ENCODE assay signal across 9 cellular contexts in the genomic region with DNA sequence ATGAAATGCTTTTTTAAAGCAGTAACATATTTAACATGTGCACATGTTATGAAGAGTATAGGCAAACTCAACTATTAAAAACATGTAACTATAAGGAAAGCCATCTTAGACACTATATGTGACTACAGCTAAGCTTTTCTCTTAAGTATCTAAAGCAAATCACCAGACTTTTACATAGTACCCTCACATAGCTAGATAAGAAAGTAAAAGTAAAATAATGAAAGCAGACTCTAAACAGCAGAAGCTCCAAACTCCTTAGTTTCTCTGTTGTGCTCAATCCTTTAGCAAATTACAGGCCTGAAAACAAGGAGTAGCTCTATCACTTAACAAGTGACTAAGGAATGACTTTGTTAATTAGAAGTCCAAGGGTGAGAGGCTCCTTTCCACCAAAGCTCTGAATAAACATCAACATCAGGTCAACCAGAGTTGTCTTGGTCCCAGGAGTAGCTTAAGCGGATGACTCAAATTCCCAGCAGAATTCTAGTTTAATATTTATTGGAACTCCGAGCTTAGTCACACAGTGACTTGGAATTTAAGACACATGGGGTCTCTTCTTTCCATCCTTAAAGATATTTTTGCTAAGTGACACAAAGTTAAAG. TPM values are rescaled to one million over a fixed set of nuclear protein-coding genes. Genes with fewer than 3 reads are reported as not detected.
DNase-seq lines count a peak whose midpoint lies in the region; ATAC-seq, FAIRE-seq and TF ChIP-seq lines count a peak whose summit lies in the region.
"Had no signal": no experiment of that assay in that cellular context is flagged by ENCODE, and none has a peak within 500 bp of the region (broad histone marks: within the 10 kb centered on the region; RNA-seq: fewer than 3 reads in every experiment).

No MANE protein-coding gene starts in this region.

- no peak for DNase-seq in activated T-cell treated with anti-CD3 and anti-CD28 coated beads, Interleukin-2, amount 50 U/mL, for 72 hours
- DNase-seq in activated T-cell treated with anti-CD3 and anti-CD28 coated beads, Interleukin-2, amount 50 U/mL, for 1 hour, result no peak
- peak; percentile 78 for DNase-seq in RCC 7860 (ENCODE audit: low spot score)
- DNase-seq in foreskin fibroblast, result peak; percentile 29 to 67
- no peak for DNase-seq in HuH-7.5 (ENCODE audit: low spot score)
- no peak for DNase-seq in GM19238 (ENCODE audit: insufficient read length, low spot score)

- H3K9ac ChIP-seq in subcutaneous abdominal adipose tissue (ENCODE audit: low read length in 5 of 5), result peak overlapping the region in 3 of 5 donors; percentile 26 to 84 (median 71)

- H3K9me3 Mint-ChIP-seq in activated T-cell treated with anti-CD3 and anti-CD28 coated beads, Interleukin-2, amount 50 U/mL, for 72 hours, result no peaks in the 10 kb centered on the region

- peaks cover 0 to 1% of the 10 kb centered on the region in 2 donors for H3K36me3 Mint-ChIP-seq in activated T-cell treated with anti-CD3 and anti-CD28 coated beads, Interleukin-2, amount 50 U/mL, for 72 hours (ENCODE audit: insufficient read depth in 2 of 2)

- peak; percentile 96 for FAIRE-seq in RCC 7860 (lab: Jason Lieb, UNC)
- FAIRE-seq: G401.6 had no signal

- H3K27ac Mint-ChIP-seq in activated T-cell treated with anti-CD3 and anti-CD28 coated beads, Interleukin-2, amount 50 U/mL, for 72 hours, result peak overlapping the region; percentile 84

- peak in 1 of 2 donors; percentile 35 for ATAC-seq in activated T-cell treated with anti-CD3 and anti-CD28 coated beads, Interleukin-2, amount 50 U/mL, for 72 hours (replicated peaks in 1 of 2)
- ATAC-seq in HG03565 (IDR thresholded peaks at IDR 0.05; ENCODE audit: unreplicated experiment), result no peak

- no peaks in the 10 kb centered on the region for H3K27me3 Mint-ChIP-seq in activated T-cell treated with anti-CD3 and anti-CD28 coated beads, Interleukin-2, amount 50 U/mL, for 72 hours (ENCODE audit: low read depth)

- no peaks in the 10 kb centered on the region for H3K36me3 ChIP-seq in subcutaneous abdominal adipose tissue (ENCODE audit: control insufficient read depth in 5 of 5, insufficient read depth in 5 of 5, low read length in 5 of 5)

- TF ChIP-seq CTCF in foreskin fibroblast (IDR thresholded peaks at IDR 0.05; ENCODE audit: low read depth, low read length), result no peak

- no peaks in the 10 kb centered on the region for H3K27me3 ChIP-seq in subcutaneous abdominal adipose tissue (ENCODE audit: control insufficient read depth in 5 of 5, insufficient read depth in 4 of 5, low read length in 5 of 5)

- H3K4me3 Mint-ChIP-seq in activated T-cell treated with anti-CD3 and anti-CD28 coated beads, Interleukin-2, amount 50 U/mL, for 72 hours, result peak overlapping the region; percentile 70 to 94

- peaks cover 95% of the 10 kb centered on the region for H3K4me1 Mint-ChIP-seq in activated T-cell treated with anti-CD3 and anti-CD28 coated beads, Interleukin-2, amount 50 U/mL, for 72 hours (ENCODE audit: low read depth)

- peak overlapping the region; percentile 97 for H3K27ac ChIP-seq in subcutaneous abdominal adipose tissue (ENCODE audit: low read depth, low read length)

- peaks cover 8 to 84% (median 80%) of the 10 kb centered on the region in 5 donors for H3K4me1 ChIP-seq in subcutaneous abdominal adipose tissue (ENCODE audit: control insufficient read depth in 5 of 5, insufficient read depth in 5 of 5, low read length in 5 of 5)

- peak overlapping the region; percentile 35 to 50 for H3K4me3 ChIP-seq in foreskin fibroblast (ENCODE audit: low read depth in 1 of 2, low read length in 2 of 2)
- peak overlapping the region in 3 of 5 donors; percentile 2 to 55 (median 47) for H3K4me3 ChIP-seq in subcutaneous abdominal adipose tissue (ENCODE audit: low read depth in 1 of 5, low read length in 5 of 5)

- no peaks in the 10 kb centered on the region for H3K9me3 ChIP-seq in subcutaneous abdominal adipose tissue (ENCODE audit: control insufficient read depth in 5 of 5, low read length in 5 of 5)

RNA-seq across cellular contexts. Expression of gene NRIP1, which starts 6.0 kb away (rescaled TPM):
- total RNA-seq in activated T-cell treated with anti-CD3 and anti-CD28 coated beads, Interleukin-2, amount 50 U/mL, for 72 hours, result 10 to 100 TPM; 14.1 to 18.1 TPM

Comparison
In these comparisons a context has a peak if more than half of its experiments do, and no peak if none do; other contexts are left out.
1. DNase-seq: peak in RCC 7860 (single experiment) and foreskin fibroblast (2 of 2); none in activated T-cell treated with anti-CD3 and anti-CD28 coated beads, Interleukin-2, amount 50 U/mL, for 72 hours (0 of 2), activated T-cell treated with anti-CD3 and anti-CD28 coated beads, Interleukin-2, amount 50 U/mL, for 1 hour (single experiment), HuH-7.5 (single experiment) and GM19238 (single experiment).